Comparison of ENCODE assay signal across 8 cellular contexts in genomic region chr6:28980137-28980796, GRCh38. TPM values are rescaled to one million over a fixed set of nuclear protein-coding genes. Genes with fewer than 3 reads are reported as not detected.
DNase-seq lines count a peak whose midpoint lies in the region; TF ChIP-seq lines count a peak whose summit lies in the region.

No MANE protein-coding gene starts in this region.

- H3K27ac Mint-ChIP-seq in activated CD4-positive, alpha-beta T cell treated with anti-CD3 and anti-CD28 coated beads, Interleukin-2, amount 10 ng/mL, durations not matched to agents 24 days and 14 days, result no peak overlapping the region

- H3K4me1 ChIP-seq in hepatocyte (ENCODE audit: insufficient read depth) (peaks cover 3% of the 10 kb centered on the region), stomach (peaks cover 0 to 43% (median 16%) of the 10 kb centered on the region in 4 donors)

- peak overlapping the region; percentile 62 for H2AFZ ChIP-seq in hepatocyte

- H3K9me3 Mint-ChIP-seq in activated CD4-positive, alpha-beta T cell treated with anti-CD3 and anti-CD28 coated beads, Interleukin-2, amount 10 ng/mL, durations not matched to agents 24 days and 14 days, result peaks cover 8% of the 10 kb centered on the region

- H4K20me1 ChIP-seq in hepatocyte (ENCODE audit: insufficient read depth, poor library complexity, severe bottlenecking), result no peaks in the 10 kb centered on the region

- H3K4me3 Mint-ChIP-seq in activated CD4-positive, alpha-beta T cell treated with anti-CD3 and anti-CD28 coated beads, Interleukin-2, amount 10 ng/mL, durations not matched to agents 24 days and 14 days, result peak overlapping the region; percentile 92

- peak overlapping the region; percentile 71 for H3K4me2 ChIP-seq in hepatocyte

- H3K27me3 ChIP-seq in hepatocyte (no peaks in the 10 kb centered on the region), stomach (peaks cover 0 to 32% (median 4%) of the 10 kb centered on the region in 3 donors)

- H3K36me3 Mint-ChIP-seq in activated CD4-positive, alpha-beta T cell treated with anti-CD3 and anti-CD28 coated beads, Interleukin-2, amount 10 ng/mL, durations not matched to agents 24 days and 14 days (ENCODE audit: low read depth), result peaks cover 7% of the 10 kb centered on the region

- intact Hi-C loops in activated CD4-positive, alpha-beta T cell treated with anti-CD3 and anti-CD28 coated beads, Interleukin-2, amount 10 ng/mL, durations not matched to agents 24 days and 14 days (cut with micrococcal nuclease), result loop anchor here (2.0 to 5.0 kb wide), 2 partner anchors 83 to 98 kb away; no protein-coding TSS in a partner anchor
- intact Hi-C loops in stomach (cut with DNase I; ENCODE audit: low total_unique reads), result loop anchor here (5.0 kb wide), 1 partner anchor 38 kb away; no protein-coding TSS in a partner anchor

- peaks cover 50% of the 10 kb centered on the region for H3K4me1 Mint-ChIP-seq in activated CD4-positive, alpha-beta T cell treated with anti-CD3 and anti-CD28 coated beads, Interleukin-2, amount 10 ng/mL, durations not matched to agents 24 days and 14 days

- H3K36me3 ChIP-seq in hepatocyte (replicated peaks; ENCODE audit: insufficient read depth, low read depth) (no peaks in the 10 kb centered on the region), stomach (no peaks in the 10 kb centered on the region)

- TF ChIP-seq EP300 in stomach (IDR thresholded peaks at IDR 0.05), result no peak

- no peaks in the 10 kb centered on the region for H3K9me2 ChIP-seq in hepatocyte (replicated peaks; ENCODE audit: insufficient read depth)

- H3K79me2 ChIP-seq in hepatocyte, result no peaks in the 10 kb centered on the region

- H3K27ac ChIP-seq in VCaP, result peak overlapping the region; percentile 70
- H3K27ac ChIP-seq in hepatocyte, result peak overlapping the region; percentile 91
- H3K27ac ChIP-seq in stomach, result peak overlapping the region in 3 of 5 donors; percentile 71 to 86 (median 79)

- TF ChIP-seq CTCF in VCaP (conservative IDR thresholded peaks at IDR 0.05) (no peak), hepatocyte (IDR thresholded peaks at IDR 0.05; ENCODE audit: poor library complexity) (no peak), stomach (IDR thresholded peaks at IDR 0.05) (no peak)

- no peaks in the 10 kb centered on the region for H3K9me3 ChIP-seq in hepatocyte (ENCODE audit: low read depth)
- H3K9me3 ChIP-seq in stomach, result no peaks in the 10 kb centered on the region

- no peak for DNase-seq in activated CD4-positive, alpha-beta T cell treated with anti-CD3 and anti-CD28 coated beads, Interleukin-2, amount 10 ng/mL, durations not matched to agents 24 days and 14 days
- DNase-seq in activated CD4-positive, alpha-beta T cell treated with anti-CD3 and anti-CD28 coated beads, Interleukin-2, amount 50 U/mL, for 4 hours, result no peak
- no peak for DNase-seq in hepatocyte (ENCODE audit: low spot score)
- DNase-seq in stomach, result no peak
- DNase-seq in Ammon's horn (ENCODE audit: low spot score), result no peak
- DNase-seq in EL, result no peak
- no peak for DNase-seq in D341Med (ENCODE audit: low spot score)

- H3K4me3 ChIP-seq in hepatocyte (peak overlapping the region; percentile 65), stomach (peak overlapping the region; percentile 60 to 74 (median 66))

- WGBS in hepatocyte (ENCODE audit: low lambda C conversion rate, missing lambda C conversion rate), result 45% methylated on average over 7 of the region's 7 CpGs
- WGBS in stomach, 5 donors, result 42 to 57% (median 48%) methylated on average over 7 of the region's 7 CpGs

- TF ChIP-seq POLR2A in stomach (IDR thresholded peaks at IDR 0.05), result no peak

- peaks cover 33% of the 10 kb centered on the region for H3K27me3 Mint-ChIP-seq in activated CD4-positive, alpha-beta T cell treated with anti-CD3 and anti-CD28 coated beads, Interleukin-2, amount 10 ng/mL, durations not matched to agents 24 days and 14 days

RNA-seq across cellular contexts. Expression of gene ZNF311, which starts 24.8 kb away (rescaled TPM):
- 0.86 and 0.97 TPM in 2 replicates for total RNA-seq in activated CD4-positive, alpha-beta T cell treated with anti-CD3 and anti-CD28 coated beads, Interleukin-2, amount 10 ng/mL, durations not matched to agents 24 days and 14 days
- total RNA-seq in hepatocyte (0.56 and 1.3 TPM in 2 replicates), stomach (1 to 10 TPM in 2 of 5 donors, under 1 TPM in 2, not detected in 1; 0.72 to 6.7 (median 1.5) TPM)
- polyA plus RNA-seq in hepatocyte (0.54 and 0.57 TPM in 2 replicates), stomach (1 to 10 TPM in 1 of 3 donors, under 1 TPM in 2; 0.50 to 1.2 (median 0.61) TPM)

RNA-seq across cellular contexts. Expression of gene TRIM27, which starts 56.5 kb away (rescaled TPM):
- total RNA-seq in activated CD4-positive, alpha-beta T cell treated with anti-CD3 and anti-CD28 coated beads, Interleukin-2, amount 10 ng/mL, durations not matched to agents 24 days and 14 days, result 64.8 and 67.3 TPM in 2 replicates
- 60.8 and 62.7 TPM in 2 replicates for total RNA-seq in hepatocyte
- 50.3 and 57.0 TPM in 2 replicates for polyA plus RNA-seq in hepatocyte
- total RNA-seq in stomach, result 100 to 1,000 TPM in 1 of 5 donors, 10 to 100 TPM in 4; 59.1 to 102 (median 77.7) TPM
- 10 to 100 TPM; 24.2 to 33.5 (median 31.6) TPM for polyA plus RNA-seq in stomach
